Comparison of ENCODE assay signal across 13 cellular contexts in the genomic region with DNA sequence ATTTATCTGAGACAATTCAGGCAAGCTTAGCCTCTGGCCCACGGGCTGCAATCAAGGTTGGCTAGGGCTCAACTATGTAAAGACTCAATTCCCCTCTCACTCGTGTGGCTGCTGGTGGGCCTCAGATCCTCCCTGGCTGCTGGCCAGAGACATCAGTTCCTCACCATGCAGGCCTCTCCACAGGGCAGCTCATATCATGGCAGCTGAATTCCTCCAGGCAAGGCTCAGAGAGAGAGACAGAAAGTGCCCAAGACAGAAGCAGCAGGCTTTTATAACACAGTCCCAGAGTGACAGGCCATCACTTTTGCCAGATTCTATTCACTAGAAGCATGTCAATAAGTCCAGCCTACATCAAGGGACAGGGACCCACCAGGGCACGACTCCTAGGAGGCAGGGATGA.
DNase-seq lines count a peak whose midpoint lies in the region; ATAC-seq and TF ChIP-seq lines count a peak whose summit lies in the region.
"Had no signal": no experiment of that assay in that cellular context is flagged by ENCODE, and none has a peak within 500 bp of the region (broad histone marks: within the 10 kb centered on the region; RNA-seq: fewer than 3 reads in every experiment).

No MANE protein-coding gene starts in this region.

- H4K20me1 ChIP-seq in mammary epithelial cell (ENCODE audit: insufficient read depth, low read length) = no peaks in the 10 kb centered on the region

- H3K4me3 ChIP-seq in breast epithelium (no peak overlapping the region), mammary epithelial cell (replicated peaks in 1 of 3; ENCODE audit: insufficient read depth in 1 of 3, low read depth in 2 of 3, low read length in 3 of 3) (no peak overlapping the region), fibroblast of the aortic adventitia (ENCODE audit: low read depth, low read length) (no peak overlapping the region), tibial artery (no peak overlapping the region)
- H3K4me3 ChIP-seq: gastrocnemius medialis, right atrium auricular region had no signal

- in situ Hi-C loops in mammary epithelial cell (cut with MboI; ENCODE audit: low sequenced_read_pairs in 2 of 2) = no loop called here

- dilution Hi-C loops in mammary epithelial cell (cut with HindIII; ENCODE audit: low sequenced_read_pairs) = loop anchor here (5.0 kb wide), 1 partner anchor 50 kb away; no protein-coding TSS in a partner anchor

- H3K36me3 ChIP-seq in breast epithelium (no peaks in the 10 kb centered on the region), mammary epithelial cell (ENCODE audit: insufficient read depth, low read length) (no peaks in the 10 kb centered on the region), tibial artery (no peaks in the 10 kb centered on the region)
- H3K36me3 ChIP-seq: gastrocnemius medialis, right atrium auricular region had no signal

- H2AFZ ChIP-seq in mammary epithelial cell (ENCODE audit: low read depth, low read length) = no peak overlapping the region

- no peak overlapping the region for H3K9ac ChIP-seq in mammary epithelial cell (ENCODE audit: insufficient read depth, low read length)

- TF ChIP-seq CTCF in breast epithelium (IDR thresholded peaks at IDR 0.05) = no peak
- TF ChIP-seq CTCF in mammary epithelial cell (conservative IDR thresholded peaks at IDR 0.05 in 1 of 2, IDR thresholded peaks at IDR 0.05 in 1 of 2; ENCODE audit: extremely low read depth in 1 of 2, insufficient read depth in 1 of 2, low read depth in 1 of 2, low read length in 2 of 2) = no peak
- TF ChIP-seq CTCF in fibroblast of the aortic adventitia (IDR thresholded peaks at IDR 0.05; ENCODE audit: insufficient read depth, low read length) = no peak
- no peak for TF ChIP-seq CTCF in tibial artery (IDR thresholded peaks at IDR 0.05)

- CTCF ChIA-PET in mammary epithelial cell (lab: Charles Lee; ENCODE audit: low non-redundant PET) = no interaction called here

- H3K27me3 ChIP-seq in breast epithelium (no peaks in the 10 kb centered on the region), mammary epithelial cell (ENCODE audit: insufficient read depth, low read length) (no peaks in the 10 kb centered on the region), tibial artery (no peaks in the 10 kb centered on the region)
- H3K27me3 ChIP-seq: gastrocnemius medialis, right atrium auricular region had no signal

- intact Hi-C loops in breast epithelium (cut with DNase I; ENCODE audit: low total_unique reads) = no loop called here
- intact Hi-C loops in mammary epithelial cell (cut with micrococcal nuclease) = no loop called here
- intact Hi-C loops in tibial artery (cut with DNase I; ENCODE audit: low total_unique reads) = no loop called here

- H3K4me1 ChIP-seq in breast epithelium (peaks cover 7 to 13% of the 10 kb centered on the region in 2 donors), mammary epithelial cell (ENCODE audit: insufficient read depth, low read length) (peaks cover 16% of the 10 kb centered on the region), tibial artery (peaks cover 12 to 43% (median 38%) of the 10 kb centered on the region in 4 donors)

- TF ChIP-seq POLR2A in breast epithelium (IDR thresholded peaks at IDR 0.05) = no peak

- 67% methylated on average over 3 of the region's 3 CpGs for WGBS in mammary epithelial cell (ENCODE audit: low coverage, missing lambda C conversion rate)

- H3K27ac ChIP-seq in breast epithelium (peak overlapping the region; percentile 77 to 79), mammary epithelial cell (ENCODE audit: insufficient read depth, low read depth, low read length) (no peak overlapping the region), tibial artery (peak overlapping the region in 1 of 2 donors; percentile 76)

- no peaks in the 10 kb centered on the region for H3K9me3 ChIP-seq in breast epithelium
- no peaks in the 10 kb centered on the region for H3K9me3 ChIP-seq in mammary epithelial cell (replicated peaks; ENCODE audit: insufficient read depth, low read length)
- H3K9me3 ChIP-seq in tibial artery = no peaks in the 10 kb centered on the region
- H3K9me3 ChIP-seq: gastrocnemius medialis, right atrium auricular region had no signal

- DNase-seq in breast epithelium (ENCODE audit: low spot score in 2 of 2) (no peak), mammary epithelial cell (no peak), fibroblast of the aortic adventitia (ENCODE audit: low read depth) (peak; percentile 43), retina (no peak), tibial artery (no peak), HT-29 (ENCODE audit: low spot score) (no peak), OCI-M2 (lab: John Stamatoyannopoulos, UW; ENCODE audit: unreplicated experiment) (no peak)
- DNase-seq: ACHN; activated T-cell treated with anti-CD3 and anti-CD28 coated beads, Interleukin-2, amount 50 U/mL, for 4 hours; gastrocnemius medialis; T1000 had no signal

- ATAC-seq in HG03354 (IDR thresholded peaks at IDR 0.05; ENCODE audit: poor library complexity, severe bottlenecking, unreplicated experiment) = peak; percentile 39
- ATAC-seq: gastrocnemius medialis had no signal

- BruUV-seq in mammary epithelial cell (replicated peaks; lab: Mats Ljungman, UMichigan) = no TSS peak

- peaks cover 9% of the 10 kb centered on the region for H3K79me2 ChIP-seq in mammary epithelial cell (ENCODE audit: insufficient read depth, low read length)

- no peak overlapping the region for H3K4me2 ChIP-seq in mammary epithelial cell (ENCODE audit: insufficient read depth, low read depth, low read length)
